9 cellular contexts compared by ENCODE assay signal in genomic region chr5:35341189-35341588, GRCh38.
"Had no signal": no experiment of that assay in that cellular context is flagged by ENCODE, and none has a peak within 500 bp of the region (broad histone marks: within the 10 kb centered on the region; RNA-seq: fewer than 3 reads in every experiment).

No MANE protein-coding gene starts in this region.

- ATAC-seq: GM23338, HepG2 had no signal

- H3K27me3 Mint-ChIP-seq: IgD-negative memory B cell had no signal

- DNase-seq: H9, HCEC 1CT, Karpas-422, KBM-7 had no signal

- H3K36me3 Mint-ChIP-seq: IgD-negative memory B cell had no signal

- H3K9ac ChIP-seq: KMS-11 had no signal

- H3K27ac Mint-ChIP-seq: GM23338, H9, IgD-negative memory B cell had no signal

- H3K4me1 Mint-ChIP-seq: IgD-negative memory B cell had no signal

- H3K4me2 ChIP-seq: GM23338, KMS-11 had no signal

- H3K27ac ChIP-seq: HL-60, KMS-11 had no signal

- H3K4me3 ChIP-seq: GM23338 had no signal

- H3K4me3 Mint-ChIP-seq: GM23338, H9, IgD-negative memory B cell had no signal
